ENCODE assay signal across 18 cellular contexts in the genomic region with DNA sequence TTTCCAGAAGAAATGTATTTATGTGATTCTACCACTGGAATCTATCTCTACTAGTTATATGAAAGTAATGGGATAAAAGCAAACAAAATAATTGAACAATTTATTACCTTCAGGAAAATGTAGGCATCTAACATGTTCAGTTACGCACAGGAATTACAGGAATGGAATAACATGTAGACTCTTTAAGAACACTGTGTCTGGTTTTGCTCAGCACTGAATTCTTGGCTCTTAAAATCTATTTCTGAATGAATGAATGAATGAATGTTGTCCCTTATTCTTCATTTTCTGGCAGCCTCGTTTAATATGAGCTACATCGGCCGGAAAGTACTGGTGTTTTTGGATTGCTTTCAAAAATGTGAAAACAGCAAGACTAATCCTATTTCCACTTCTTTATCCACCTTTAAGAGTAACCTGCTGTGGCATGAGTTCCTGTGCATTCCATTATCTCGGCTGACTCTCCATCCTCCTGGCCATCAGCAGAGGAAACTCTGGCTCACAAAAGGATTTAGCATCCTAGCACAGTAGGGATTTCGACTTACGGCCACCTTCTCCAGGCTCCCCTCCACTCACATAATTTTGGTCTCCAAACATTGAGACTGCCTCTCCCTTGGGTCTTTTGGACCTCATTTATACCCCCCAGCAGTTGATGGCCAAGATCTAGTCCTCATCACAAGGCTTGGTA.
DNase-seq lines count a peak whose midpoint lies in the region; ATAC-seq and TF ChIP-seq lines count a peak whose summit lies in the region.
"Had no signal": no experiment of that assay in that cellular context is flagged by ENCODE, and none has a peak within 500 bp of the region (broad histone marks: within the 10 kb centered on the region; RNA-seq: fewer than 3 reads in every experiment).

No MANE protein-coding gene starts in this region.

- no TSS peak for BruUV-seq in mammary epithelial cell (replicated peaks; lab: Mats Ljungman, UMichigan)

- H3K4me3 Mint-ChIP-seq in GM23338: no peak overlapping the region
- peak overlapping the region in 9 of 10 donors; percentile 71 to 83 (median 76) for H3K4me3 Mint-ChIP-seq in naive thymus-derived CD4-positive, alpha-beta T cell

- intact Hi-C loops in mammary epithelial cell (cut with micrococcal nuclease): no loop called here
- intact Hi-C loops in naive thymus-derived CD4-positive, alpha-beta T cell (cut with micrococcal nuclease): loop anchor here in 1 of 2 donors (10.0 kb wide), 1 partner anchor 287 kb away; the partner anchor contains the start of gene EIF4E3

- no peak for TF ChIP-seq CTCF in GM23338 (conservative IDR thresholded peaks at IDR 0.05; ENCODE audit: low read depth in 2 of 2)
- no peak for TF ChIP-seq CTCF in mammary epithelial cell (conservative IDR thresholded peaks at IDR 0.05 in 1 of 2, IDR thresholded peaks at IDR 0.05 in 1 of 2; ENCODE audit: extremely low read depth in 1 of 2, insufficient read depth in 1 of 2, low read depth in 1 of 2, low read length in 2 of 2)

- POLR2A ChIA-PET in naive thymus-derived CD4-positive, alpha-beta T cell (lab: Charles Lee): interaction anchor here (0.7 to 20.4 kb wide), 10 partner anchors 13 to 70 kb away, joined by 3 to 356 read pairs (median 4); no protein-coding TSS in a partner anchor

- peaks cover 43 to 76% (median 67%) of the 10 kb centered on the region in 10 experiments for H3K4me1 ChIP-seq in BLaER1 treated with 17β-estradiol and CSF1 and Interleukin-3, amounts not matched to agents 10 nM and 100 nM
- H3K4me1 ChIP-seq in GM23338 (ENCODE audit: insufficient read depth) (peaks cover 2% of the 10 kb centered on the region; the same call in 1 of the 2 replicates), mammary epithelial cell (ENCODE audit: insufficient read depth, low read length) (peaks cover 33% of the 10 kb centered on the region)
- peaks cover 71 to 90% of the 10 kb centered on the region in 2 donors for H3K4me1 ChIP-seq in naive thymus-derived CD4-positive, alpha-beta T cell (ENCODE audit: control insufficient read depth in 2 of 2, insufficient read depth in 2 of 2, low read length in 2 of 2)
- H3K4me1 ChIP-seq: SJCRH30, testis had no signal

- H3K9me3 ChIP-seq in BLaER1 treated with 17β-estradiol and CSF1 and Interleukin-3, amounts not matched to agents 10 nM and 100 nM (replicated peaks in 1 of 11): no peaks in the 10 kb centered on the region
- no peaks in the 10 kb centered on the region for H3K9me3 ChIP-seq in mammary epithelial cell (replicated peaks; ENCODE audit: insufficient read depth, low read length)
- H3K9me3 ChIP-seq in naive thymus-derived CD4-positive, alpha-beta T cell (ENCODE audit: control insufficient read depth in 2 of 3, low read length in 3 of 3): no peaks in the 10 kb centered on the region
- H3K9me3 ChIP-seq: left ventricle myocardium inferior, SJCRH30, testis had no signal

- H3K27me3 ChIP-seq in BLaER1 treated with 17β-estradiol and CSF1 and Interleukin-3, amounts not matched to agents 10 nM and 100 nM: no peaks in the 10 kb centered on the region
- H3K27me3 ChIP-seq in GM23338 (ENCODE audit: insufficient read depth) (no peaks in the 10 kb centered on the region), mammary epithelial cell (ENCODE audit: insufficient read depth, low read length) (no peaks in the 10 kb centered on the region)
- H3K27me3 ChIP-seq in naive thymus-derived CD4-positive, alpha-beta T cell (ENCODE audit: control insufficient read depth in 2 of 2, insufficient read depth in 2 of 2, low read length in 2 of 2): no peaks in the 10 kb centered on the region
- H3K27me3 ChIP-seq: SJCRH30, testis had no signal

- dilution Hi-C loops in mammary epithelial cell (cut with HindIII; ENCODE audit: low sequenced_read_pairs): no loop called here

- H3K9me2 ChIP-seq in GM23338 (ENCODE audit: insufficient read depth): no peaks in the 10 kb centered on the region

- in situ Hi-C loops in mammary epithelial cell (cut with MboI; ENCODE audit: low sequenced_read_pairs in 2 of 2): loop anchor here in 1 of 2 donors (10.0 kb wide), 1 partner anchor 137 kb away; no protein-coding TSS in a partner anchor

- H3K4me1 Mint-ChIP-seq in GM23338: peaks cover 13% of the 10 kb centered on the region
- H3K4me1 Mint-ChIP-seq in naive thymus-derived CD4-positive, alpha-beta T cell: peaks cover 70 to 94% (median 89%) of the 10 kb centered on the region in 7 donors

- DNase-seq in GM23338 (ENCODE audit: low spot score) (no peak), mammary epithelial cell (no peak)
- no peak for DNase-seq in naive thymus-derived CD4-positive, alpha-beta T cell
- DNase-seq in activated CD8-positive, alpha-beta memory T cell treated with anti-CD3 and anti-CD28 coated beads, Interleukin-2, amount 50 U/mL, for 4 hours: no peak
- DNase-seq: activated CD4-positive, alpha-beta T cell treated with anti-CD3 and anti-CD28 coated beads for 4 hours; anterior cingulate cortex; left ventricle myocardium inferior; NCI-H2081 treated with DMSO at 0.1 percent for 48 hours; NCI-H69; SJCRH30; stimulated activated CD4-positive, alpha-beta T cell treated with anti-CD3 and anti-CD28 coated beads, Interleukin-2, amount 100 ng/mL, for 48 hours; T1000; testis had no signal

- WGBS in mammary epithelial cell (ENCODE audit: low coverage, missing lambda C conversion rate): 19% methylated on average over 7 of the region's 7 CpGs

- H3K4me3 ChIP-seq in BLaER1 treated with 17β-estradiol and CSF1 and Interleukin-3, amounts not matched to agents 10 nM and 100 nM: no peak overlapping the region
- H3K4me3 ChIP-seq in GM23338 (no peak overlapping the region), mammary epithelial cell (replicated peaks in 1 of 3; ENCODE audit: insufficient read depth in 1 of 3, low read depth in 2 of 3, low read length in 3 of 3) (no peak overlapping the region)
- peak overlapping the region; percentile 2 for H3K4me3 ChIP-seq in naive thymus-derived CD4-positive, alpha-beta T cell (ENCODE audit: low read length)
- H3K4me3 ChIP-seq: left ventricle myocardium inferior, SJCRH30, testis had no signal

- H3K9ac ChIP-seq in BLaER1 treated with 17β-estradiol and CSF1 and Interleukin-3, amounts not matched to agents 10 nM and 100 nM: no peak overlapping the region
- no peak overlapping the region for H3K9ac ChIP-seq in mammary epithelial cell (ENCODE audit: insufficient read depth, low read length)
- H3K9ac ChIP-seq: parathyroid adenoma had no signal

- H2AFZ ChIP-seq in GM23338 (no peak overlapping the region), mammary epithelial cell (ENCODE audit: low read depth, low read length) (no peak overlapping the region)
- H2AFZ ChIP-seq: parathyroid adenoma had no signal

- no peaks in the 10 kb centered on the region for H3K36me3 ChIP-seq in BLaER1 treated with 17β-estradiol and CSF1 and Interleukin-3, amounts not matched to agents 10 nM and 100 nM
- no peaks in the 10 kb centered on the region for H3K36me3 ChIP-seq in GM23338 (ENCODE audit: insufficient read depth)
- no peaks in the 10 kb centered on the region for H3K36me3 ChIP-seq in mammary epithelial cell (ENCODE audit: insufficient read depth, low read length)
- H3K36me3 ChIP-seq in naive thymus-derived CD4-positive, alpha-beta T cell (ENCODE audit: control insufficient read depth in 2 of 3, insufficient read depth in 3 of 3, low read length in 3 of 3): no peaks in the 10 kb centered on the region
- H3K36me3 ChIP-seq: left ventricle myocardium inferior, SJCRH30 had no signal

- CTCF ChIA-PET in mammary epithelial cell (lab: Charles Lee; ENCODE audit: low non-redundant PET): no interaction called here
- CTCF ChIA-PET in naive thymus-derived CD4-positive, alpha-beta T cell (lab: Charles Lee): interaction anchor here (0.6 to 1.6 kb wide), 5 partner anchors 8 to 209 kb away, joined by 3 to 6 read pairs (median 4); no protein-coding TSS in a partner anchor

- no peak overlapping the region for H3K27ac ChIP-seq in BLaER1 treated with 17β-estradiol and CSF1 and Interleukin-3, amounts not matched to agents 10 nM and 100 nM
- no peak overlapping the region for H3K27ac ChIP-seq in GM23338 (ENCODE audit: low read depth)
- no peak overlapping the region for H3K27ac ChIP-seq in mammary epithelial cell (ENCODE audit: insufficient read depth, low read depth, low read length)
- peak overlapping the region; percentile 90 for H3K27ac ChIP-seq in naive thymus-derived CD4-positive, alpha-beta T cell (ENCODE audit: low read depth, low read length)
- H3K27ac ChIP-seq: left ventricle myocardium inferior, parathyroid adenoma, SJCRH30, testis had no signal

- peaks cover 17% of the 10 kb centered on the region for H3K27me3 Mint-ChIP-seq in GM23338 (ENCODE audit: insufficient read depth, low read depth, poor library complexity)
- H3K27me3 Mint-ChIP-seq in naive thymus-derived CD4-positive, alpha-beta T cell: peaks cover 0 to 2% (median 0%) of the 10 kb centered on the region in 5 donors
- H3K27me3 Mint-ChIP-seq: IgD-negative memory B cell had no signal

- ATAC-seq in GM23338 (peak; percentile 61), HG02623 (IDR thresholded peaks at IDR 0.05; ENCODE audit: unreplicated experiment) (no peak), GM21529 (IDR thresholded peaks at IDR 0.05; ENCODE audit: unreplicated experiment) (no peak)
- ATAC-seq in naive thymus-derived CD4-positive, alpha-beta T cell: no peak

- H3F3A ChIP-seq in GM23338 (replicated peaks; ENCODE audit: low read depth): no peaks in the 10 kb centered on the region

- H3K27ac Mint-ChIP-seq in GM23338: no peak overlapping the region
- H3K27ac Mint-ChIP-seq in naive thymus-derived CD4-positive, alpha-beta T cell: peak overlapping the region in 8 of 9 donors; percentile 94 to 99 (median 98)

- H3K9me3 Mint-ChIP-seq in GM23338: peaks cover 18% of the 10 kb centered on the region
- peaks cover 0 to 2% (median 0%) of the 10 kb centered on the region in 11 donors for H3K9me3 Mint-ChIP-seq in naive thymus-derived CD4-positive, alpha-beta T cell
- H3K9me3 Mint-ChIP-seq: IgD-negative memory B cell had no signal

- H3K79me2 ChIP-seq in GM23338 (replicated peaks; ENCODE audit: insufficient read depth) (no peaks in the 10 kb centered on the region), mammary epithelial cell (ENCODE audit: insufficient read depth, low read length) (peaks cover 11% of the 10 kb centered on the region)

- H3K36me3 Mint-ChIP-seq in GM23338 (ENCODE audit: low read depth): peaks cover 17% of the 10 kb centered on the region
- peaks cover 6 to 36% (median 20%) of the 10 kb centered on the region in 5 donors for H3K36me3 Mint-ChIP-seq in naive thymus-derived CD4-positive, alpha-beta T cell
- H3K36me3 Mint-ChIP-seq: IgD-negative memory B cell had no signal

- no peaks in the 10 kb centered on the region for H4K20me1 ChIP-seq in BLaER1 treated with 17β-estradiol and CSF1 and Interleukin-3, amounts not matched to agents 10 nM and 100 nM
- no peaks in the 10 kb centered on the region for H4K20me1 ChIP-seq in GM23338 (replicated peaks; ENCODE audit: insufficient read depth)
- H4K20me1 ChIP-seq in mammary epithelial cell (ENCODE audit: insufficient read depth, low read length): no peaks in the 10 kb centered on the region

- peak overlapping the region in 9 of 11 experiments; percentile 5 to 74 (median 65); a peak in 16 of 22 replicates for H3K4me2 ChIP-seq in BLaER1 treated with 17β-estradiol and CSF1 and Interleukin-3, amounts not matched to agents 10 nM and 100 nM
- H3K4me2 ChIP-seq in GM23338 (no peak overlapping the region), mammary epithelial cell (ENCODE audit: insufficient read depth, low read depth, low read length) (peak overlapping the region; percentile 5)
